ENCODE assay signal across 24 cellular contexts in genomic region chr7:5065107-5065407, GRCh38. TPM values are rescaled to one million over a fixed set of nuclear protein-coding genes. Genes with fewer than 3 reads are reported as not detected.
DNase-seq lines count a peak whose midpoint lies in the region; ATAC-seq, FAIRE-seq and TF ChIP-seq lines count a peak whose summit lies in the region.
"Had no signal": no experiment of that assay in that cellular context is flagged by ENCODE, and none has a peak within 500 bp of the region (broad histone marks: within the 10 kb centered on the region; RNA-seq: fewer than 3 reads in every experiment).

No MANE protein-coding gene starts in this region.

- DNase-seq in Calu3 (no peak), endothelial cell (ENCODE audit: low spot score) (no peak), urothelium cell line (ENCODE audit: low spot score) (no peak), substantia nigra (lab: John Stamatoyannopoulos, UW) (no peak), chondrocyte (ENCODE audit: low spot score) (no peak)
- DNase-seq in stimulated activated naive B cell treated with anti-CD40 and anti-IgM and Interleukin-4, amounts not matched to agents 10 μg/mL and 1 μg/mL and 100 μg/mL, for 72 hours, result no peak
- DNase-seq: activated CD4-positive, alpha-beta T cell treated with anti-CD3 and anti-CD28 coated beads for 4 hours; activated CD8-positive, alpha-beta memory T cell treated with anti-CD3 and anti-CD28 coated beads for 24 hours; activated naive CD4-positive, alpha-beta T cell treated with anti-CD3 and anti-CD28 coated beads, Interleukin-2, amount 50 U/mL, for 16 hours; activated T-cell treated with anti-CD3 and anti-CD28 coated beads, Interleukin-2, amount 50 U/mL, for 1 hour; aorta; dermis blood vessel endothelial cell; DND-41; H7; NCI-H1105 treated with DMSO at 0.1 percent for 48 hours; NCI-H2081; NCI-H226; RPMI8226; stimulated activated CD4-positive, alpha-beta T cell treated with anti-CD3 and anti-CD28 coated beads, Interleukin-2, amount 100 ng/mL, for 24 hours; T-helper 17 cell had no signal

- H3K4me1 Mint-ChIP-seq in Calu3 (ENCODE audit: low read depth, unreplicated experiment) (no peaks in the 10 kb centered on the region), endothelial cell (ENCODE audit: unreplicated experiment) (no peaks in the 10 kb centered on the region), chondrocyte (ENCODE audit: low read depth) (no peaks in the 10 kb centered on the region)
- no peaks in the 10 kb centered on the region for H3K4me1 Mint-ChIP-seq in stimulated activated naive B cell treated with anti-CD40 and anti-IgM and Interleukin-4, amounts not matched to agents 10 μg/mL and 1 μg/mL and 100 μg/mL, for 72 hours
- H3K4me1 Mint-ChIP-seq: IgD-negative memory B cell, T-helper 17 cell had no signal

- H3K27ac Mint-ChIP-seq in Calu3 (ENCODE audit: unreplicated experiment) (peak overlapping the region; percentile 66), endothelial cell (ENCODE audit: unreplicated experiment) (no peak overlapping the region), chondrocyte (ENCODE audit: unreplicated experiment) (no peak overlapping the region)
- peak overlapping the region; percentile 25 for H3K27ac Mint-ChIP-seq in stimulated activated naive B cell treated with anti-CD40 and anti-IgM and Interleukin-4, amounts not matched to agents 10 μg/mL and 1 μg/mL and 100 μg/mL, for 72 hours
- H3K27ac Mint-ChIP-seq: IgD-negative memory B cell, T-helper 17 cell had no signal

- H3K4me3 Mint-ChIP-seq in Calu3 (ENCODE audit: low read depth, unreplicated experiment), result no peak overlapping the region
- H3K4me3 Mint-ChIP-seq in endothelial cell (ENCODE audit: unreplicated experiment), result peak overlapping the region; percentile 92
- H3K4me3 Mint-ChIP-seq in stimulated activated naive B cell treated with anti-CD40 and anti-IgM and Interleukin-4, amounts not matched to agents 10 μg/mL and 1 μg/mL and 100 μg/mL, for 72 hours, result no peak overlapping the region
- no peak overlapping the region for H3K4me3 Mint-ChIP-seq in chondrocyte (ENCODE audit: unreplicated experiment)
- H3K4me3 Mint-ChIP-seq: T-helper 17 cell had no signal

- ATAC-seq in stimulated activated naive B cell treated with anti-CD40 and anti-IgM and Interleukin-4, amounts not matched to agents 10 μg/mL and 1 μg/mL and 100 μg/mL, for 72 hours (replicated peaks), result no peak
- ATAC-seq: T-helper 17 cell had no signal

- TF ChIP-seq CTCF in Calu3 (IDR thresholded peaks at IDR 0.05; ENCODE audit: unreplicated experiment) (no peak), endothelial cell (IDR thresholded peaks at IDR 0.05; ENCODE audit: unreplicated experiment) (no peak), chondrocyte (IDR thresholded peaks at IDR 0.05) (no peak)

- no peak for FAIRE-seq in urothelium cell line (lab: Jason Lieb, UNC)

- H3K27me3 Mint-ChIP-seq in Calu3 (ENCODE audit: unreplicated experiment) (no peaks in the 10 kb centered on the region), endothelial cell (ENCODE audit: unreplicated experiment) (peaks cover 11% of the 10 kb centered on the region), chondrocyte (ENCODE audit: low read depth) (no peaks in the 10 kb centered on the region)
- no peaks in the 10 kb centered on the region for H3K27me3 Mint-ChIP-seq in stimulated activated naive B cell treated with anti-CD40 and anti-IgM and Interleukin-4, amounts not matched to agents 10 μg/mL and 1 μg/mL and 100 μg/mL, for 72 hours
- H3K27me3 Mint-ChIP-seq: IgD-negative memory B cell, T-helper 17 cell had no signal

- CTCF ChIA-PET in Calu3 (lab: Charles Lee), result no interaction called here

- BruUV-seq in Calu3 (replicated peaks; lab: Mats Ljungman, UMichigan), result no TSS peak

- H3K36me3 Mint-ChIP-seq in Calu3 (ENCODE audit: insufficient read depth, unreplicated experiment) (peaks cover 65% of the 10 kb centered on the region), endothelial cell (ENCODE audit: low read depth, unreplicated experiment) (peaks cover 93% of the 10 kb centered on the region), chondrocyte (ENCODE audit: low read depth) (peaks cover 84% of the 10 kb centered on the region)
- peaks cover 79 to 95% of the 10 kb centered on the region in 2 donors for H3K36me3 Mint-ChIP-seq in stimulated activated naive B cell treated with anti-CD40 and anti-IgM and Interleukin-4, amounts not matched to agents 10 μg/mL and 1 μg/mL and 100 μg/mL, for 72 hours

- H3K27me3 ChIP-seq in HUES6 (ENCODE audit: control insufficient read depth, insufficient read depth, low read length), result no peaks in the 10 kb centered on the region
- H3K27me3 ChIP-seq: cardiac muscle cell had no signal

- H3K9me3 ChIP-seq in HUES6 (ENCODE audit: control insufficient read depth, insufficient read depth, low read depth, low read length), result peaks cover 99% of the 10 kb centered on the region

- no peak overlapping the region for H3K9ac ChIP-seq in HUES6 (ENCODE audit: low read length)

- peaks cover 38% of the 10 kb centered on the region for H3K9me3 Mint-ChIP-seq in Calu3 (ENCODE audit: low read depth, unreplicated experiment)
- peaks cover 73% of the 10 kb centered on the region for H3K9me3 Mint-ChIP-seq in endothelial cell (ENCODE audit: unreplicated experiment)
- peaks cover 26 to 27% of the 10 kb centered on the region in 2 donors for H3K9me3 Mint-ChIP-seq in stimulated activated naive B cell treated with anti-CD40 and anti-IgM and Interleukin-4, amounts not matched to agents 10 μg/mL and 1 μg/mL and 100 μg/mL, for 72 hours
- peaks cover 85% of the 10 kb centered on the region for H3K9me3 Mint-ChIP-seq in chondrocyte (ENCODE audit: low read depth)

- peaks cover 82% of the 10 kb centered on the region for H3K36me3 ChIP-seq in HUES6 (ENCODE audit: control insufficient read depth, insufficient read depth, low read length)

- peak overlapping the region; percentile 1 for H3K4me3 ChIP-seq in HUES6 (ENCODE audit: low read depth, low read length)
- H3K4me3 ChIP-seq: cardiac muscle cell, skin epidermis had no signal

- intact Hi-C loops in Calu3 (cut with micrococcal nuclease; ENCODE audit: unreplicated experiment), result no loop called here

- no peak overlapping the region for H3K27ac ChIP-seq in HUES6 (ENCODE audit: low read depth, low read length)
- no peak overlapping the region for H3K27ac ChIP-seq in substantia nigra (ENCODE audit: low read depth, low read length, poor library complexity, severe bottlenecking)
- H3K27ac ChIP-seq: cardiac muscle cell, skin epidermis had no signal

- no peaks in the 10 kb centered on the region for H3K4me1 ChIP-seq in HUES6 (ENCODE audit: control insufficient read depth, insufficient read depth, low read length)

RNA-seq across cellular contexts. Expression of gene RBAK, which starts 19.4 kb away (rescaled TPM):
- total RNA-seq in Calu3 (2022) (14.8 and 15.7 TPM in 2 replicates), endothelial cell (ENCODE audit: unreplicated experiment) (16.4 TPM), chondrocyte (9.9 to 13.1 TPM (median 10.0 TPM) in 3 replicates)

Comparison
In these comparisons a context has a peak if more than half of its experiments do, and no peak if none do; other contexts are left out.
1. H3K27ac Mint-ChIP-seq: peak in Calu3 (single experiment) and stimulated activated naive B cell treated with anti-CD40 and anti-IgM and Interleukin-4, amounts not matched to agents 10 μg/mL and 1 μg/mL and 100 μg/mL, for 72 hours (single experiment); none in endothelial cell (single experiment) and chondrocyte (single experiment).